In genomic region chr5:120354126-120354525, GRCh38 we compare ENCODE assay signal across 17 cellular contexts.
A peak's percentile ranks its signal among the peaks of the same experiment; 100 is the strongest.
DNase-seq lines count a peak whose midpoint lies in the region; ATAC-seq, FAIRE-seq and TF ChIP-seq lines count a peak whose summit lies in the region.
"Had no signal": no experiment of that assay in that cellular context is flagged by ENCODE, and none has a peak within 500 bp of the region (broad histone marks: within the 10 kb centered on the region; RNA-seq: fewer than 3 reads in every experiment).

No MANE protein-coding gene starts in this region.

- no peak overlapping the region for H3K9ac ChIP-seq in K562 (ENCODE audit: insufficient read depth in 1 of 2, low read depth in 2 of 2, low read length in 2 of 2)
- H3K9ac ChIP-seq: GM23248 had no signal

- H4K20me1 ChIP-seq in K562 (replicated peaks; ENCODE audit: control insufficient read depth, insufficient read depth, low read length) = no peaks in the 10 kb centered on the region

- in situ Hi-C loops in K562 (cut with MboI) = no loop called here

- POLR2A ChIA-PET in K562 (lab: Yijun Ruan, JAX) = no interaction called here

- ATAC-seq in K562 (no peak), GM19023 (IDR thresholded peaks at IDR 0.05; ENCODE audit: unreplicated experiment) (no peak)

- H3K79me2 ChIP-seq in K562 (ENCODE audit: control insufficient read depth, insufficient read depth, low read length) = no peaks in the 10 kb centered on the region

- TF ChIP-seq CTCF in K562 (IDR thresholded peaks at IDR 0.05 in 2 of 3, conservative IDR thresholded peaks at IDR 0.05 in 1 of 3; ENCODE audit: insufficient read depth in 2 of 3, low read depth in 1 of 3, low read length in 3 of 3) = no peak

- intact Hi-C loops in K562 (cut with micrococcal nuclease) = no loop called here

- H3K36me3 ChIP-seq in SJSA1 (no peaks in the 10 kb centered on the region), K562 (ENCODE audit: control insufficient read depth, insufficient read depth, low read length) (no peaks in the 10 kb centered on the region)
- H3K36me3 ChIP-seq: BE2C, HAP-1 had no signal

- H3K27me3 ChIP-seq in SJSA1 (replicated peaks) = no peaks in the 10 kb centered on the region
- H3K27me3 ChIP-seq in K562 (ENCODE audit: control insufficient read depth in 2 of 2, insufficient read depth in 2 of 2, low read length in 2 of 2) = no peaks in the 10 kb centered on the region
- H3K27me3 ChIP-seq: BE2C had no signal

- no peak for FAIRE-seq in K562 (lab: Jason Lieb, UNC)
- FAIRE-seq in urothelium cell line (lab: Jason Lieb, UNC) = no peak
- FAIRE-seq: D721Med had no signal

- H3K4me1 ChIP-seq in SJSA1 (replicated peaks) = peaks cover 18% of the 10 kb centered on the region
- no peaks in the 10 kb centered on the region for H3K4me1 ChIP-seq in K562 (replicated peaks in 1 of 2; ENCODE audit: control insufficient read depth in 2 of 2, insufficient read depth in 2 of 2, low read length in 2 of 2)
- H3K4me1 ChIP-seq: Caco-2 had no signal

- DNase-seq in COLO829 (ENCODE audit: low spot score) (peak; percentile 27), SJSA1 (ENCODE audit: low read depth in 1 of 2, low spot score in 2 of 2) (peak in 1 of 2 experiments; percentile 81), K562 (ENCODE audit: extremely low read depth in 1 of 4, low spot score in 3 of 4) (no peak), urothelium cell line (ENCODE audit: low spot score) (peak; percentile 23), NOMO-1 treated with dmso at 0.1 percent for 144 hours (lab: John Stamatoyannopoulos, UW; ENCODE audit: unreplicated experiment) (no peak)
- DNase-seq in activated CD4-positive, alpha-beta T cell treated with anti-CD3 and anti-CD28 coated beads for 48 hours = no peak
- DNase-seq: BE2C; C1 segment of cervical spinal cord; Caco-2; CD4-positive, CD25-positive, alpha-beta regulatory T cell; CD8-positive, alpha-beta memory T cell; GDM1; GM23248; KBM-7 had no signal

- 21% methylated on average over 2 of the region's 2 CpGs for WGBS in K562 (ENCODE audit: insufficient coverage, low coverage, missing lambda C conversion rate)

- peaks cover 6% of the 10 kb centered on the region; the same call in 1 of the 2 replicates for H3K9me3 ChIP-seq in SJSA1 (replicated peaks)
- H3K9me3 ChIP-seq in K562 (replicated peaks; ENCODE audit: control insufficient read depth, insufficient read depth, low read depth, low read length) = no peaks in the 10 kb centered on the region; the same call in 1 of the 2 replicates
- H3K9me3 ChIP-seq: BE2C, Caco-2 had no signal

- no peak for TF ChIP-seq EP300 in K562 (IDR thresholded peaks at IDR 0.05; ENCODE audit: low read length)

- H3K9me1 ChIP-seq in K562 (ENCODE audit: control insufficient read depth, insufficient read depth, low read length) = no peaks in the 10 kb centered on the region

- CTCF ChIA-PET in K562 (lab: Yijun Ruan, JAX; ENCODE audit: low intra/inter-chr PET ratio) = no interaction called here

- H3K4me3 ChIP-seq in SJSA1 = no peak overlapping the region
- H3K4me3 ChIP-seq in K562 = no peak overlapping the region
- H3K4me3 ChIP-seq: GM23248, HAP-1 had no signal

- H3K27ac ChIP-seq in SJSA1 = peak overlapping the region; percentile 79
- no peak overlapping the region for H3K27ac ChIP-seq in K562 (ENCODE audit: extremely low read depth, low read depth, low read length)
- H3K27ac ChIP-seq: GM23248 had no signal

- TF ChIP-seq POLR2A in K562 (conservative IDR thresholded peaks at IDR 0.05) = no peak

- H2AFZ ChIP-seq in K562 (ENCODE audit: low read depth, low read length) = 0 out of 2 replicates have a peak overlapping the region, but pooled peaks have one; percentile 2
- H2AFZ ChIP-seq: GM23248 had no signal

- BruUV-seq in K562 (replicated peaks; lab: Mats Ljungman, UMichigan) = no TSS peak

- H3K4me2 ChIP-seq in K562 (ENCODE audit: insufficient read depth, low read length) = no peak overlapping the region

- TF ChIP-seq RAD21 in K562 (CRISPR knock-in tag; conservative IDR thresholded peaks at IDR 0.05 in 1 of 2, IDR thresholded peaks at IDR 0.05 in 1 of 2) = no peak

TF ChIP-seq in K562, 482 proteins besides CTCF, POLR2A, EP300 and RAD21:
- TF ChIP-seq RBFOX2 (IDR thresholded peaks at IDR 0.05; ENCODE audit: low read depth, low read length) = no peak
- TF ChIP-seq USF2 (CRISPR knock-in tag; IDR thresholded peaks at IDR 0.05) = no peak
- TF ChIP-seq NR1H2 (CRISPR knock-in tag; IDR thresholded peaks at IDR 0.05) = no peak
- TF ChIP-seq TAF7 (tag; IDR thresholded peaks at IDR 0.05) = no peak
- no peak for TF ChIP-seq SAP30 (IDR thresholded peaks at IDR 0.05; ENCODE audit: borderline replicate concordance, insufficient read depth, low read depth, low read length, poor library complexity, severe bottlenecking)
- no peak for TF ChIP-seq CHCHD3 (CRISPR knock-in tag; IDR thresholded peaks at IDR 0.05)
- TF ChIP-seq ZNF12 (CRISPR knock-in tag; IDR thresholded peaks at IDR 0.05) = no peak
- no peak for TF ChIP-seq HES1 (IDR thresholded peaks at IDR 0.05; ENCODE audit: low read depth)
- TF ChIP-seq E2F1 (CRISPR knock-in tag; IDR thresholded peaks at IDR 0.05) = no peak
- TF ChIP-seq ZKSCAN1 (IDR thresholded peaks at IDR 0.05; ENCODE audit: low read depth, low read length) = no peak
- no peak for TF ChIP-seq KLF10 (CRISPR knock-in tag; IDR thresholded peaks at IDR 0.05)
- TF ChIP-seq YBX1 (IDR thresholded peaks at IDR 0.05) = no peak
- no peak for TF ChIP-seq NR3C1 (CRISPR knock-in tag; IDR thresholded peaks at IDR 0.05)
- no peak for TF ChIP-seq HMG20A (CRISPR knock-in tag; conservative IDR thresholded peaks at IDR 0.05)
- TF ChIP-seq MLLT1 (IDR thresholded peaks at IDR 0.05) = no peak
- TF ChIP-seq BCOR (IDR thresholded peaks at IDR 0.05) = no peak
- no peak for TF ChIP-seq POLR2G (IDR thresholded peaks at IDR 0.05; ENCODE audit: low read depth, low read length)
- no peak for TF ChIP-seq GTF3C2 (IDR thresholded peaks at IDR 0.05; ENCODE audit: borderline replicate concordance, extremely low read depth, insufficient read length)
- TF ChIP-seq TCF15 (CRISPR knock-in tag; IDR thresholded peaks at IDR 0.05) = no peak

Comparison
In these comparisons a context has a peak if more than half of its experiments do, and no peak if none do; other contexts are left out.
1. DNase-seq: peak in COLO829 (single experiment) and urothelium cell line (single experiment); none in K562 (0 of 4), activated CD4-positive, alpha-beta T cell treated with anti-CD3 and anti-CD28 coated beads for 48 hours (single experiment) and NOMO-1 treated with dmso at 0.1 percent for 144 hours (single experiment).